Comparison of ENCODE assay signal across 10 cellular contexts in genomic region chr2:189943009-189943408, GRCh38.
"Had no signal": no experiment of that assay in that cellular context is flagged by ENCODE, and none has a peak within 500 bp of the region (broad histone marks: within the 10 kb centered on the region; RNA-seq: fewer than 3 reads in every experiment).

No MANE protein-coding gene starts in this region.

- FAIRE-seq: H1, H54, HepG2 had no signal

- H3K4me1 Mint-ChIP-seq: GM23338, H9, IgD-negative memory B cell had no signal

- DNase-seq: H9, HCEC 1CT, HFFc6, KG1 had no signal

- H3K27ac ChIP-seq: HL-60 had no signal

- ATAC-seq: GM23338, HepG2 had no signal

- H3K4me3 ChIP-seq: GM23338 had no signal

- H3K4me2 ChIP-seq: GM23338 had no signal

- H3K27me3 Mint-ChIP-seq: IgD-negative memory B cell had no signal

- H2AFZ ChIP-seq: GM23338 had no signal

- H3K27ac Mint-ChIP-seq: GM23338, H9, HFFc6 had no signal

- H3K4me3 Mint-ChIP-seq: GM23338, H9, HFFc6 had no signal
